16 cellular contexts compared by ENCODE assay signal in the genomic region with DNA sequence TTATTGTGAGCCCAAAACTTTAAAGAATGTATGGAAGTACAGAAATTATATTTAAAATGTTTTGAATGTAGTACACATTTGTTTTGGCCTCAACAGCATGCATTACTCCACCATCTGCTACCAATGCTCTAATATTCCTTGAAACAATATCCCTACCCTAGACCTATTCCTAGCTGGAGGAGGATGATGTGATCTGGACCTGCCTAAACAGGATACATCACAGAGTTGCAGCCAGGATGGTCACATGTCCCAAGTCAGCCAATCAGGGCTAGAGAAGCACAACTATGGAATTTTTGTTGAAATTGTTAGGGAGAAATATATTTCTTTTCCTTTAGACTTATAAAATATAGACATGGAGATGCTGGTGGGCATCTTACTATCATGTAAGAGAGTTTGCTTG.
A peak's percentile ranks its signal among the peaks of the same experiment; 100 is the strongest.
DNase-seq lines count a peak whose midpoint lies in the region; ATAC-seq and TF ChIP-seq lines count a peak whose summit lies in the region.
"Had no signal": no experiment of that assay in that cellular context is flagged by ENCODE, and none has a peak within 500 bp of the region (broad histone marks: within the 10 kb centered on the region; RNA-seq: fewer than 3 reads in every experiment).

No MANE protein-coding gene starts in this region.

- TF ChIP-seq CTCF in HFF-Myc (IDR thresholded peaks at IDR 0.05; ENCODE audit: low read depth, low read length, missing control alignments) = no peak
- TF ChIP-seq CTCF in astrocyte of the spinal cord (IDR thresholded peaks at IDR 0.05; ENCODE audit: low read depth, low read length) = no peak
- TF ChIP-seq CTCF in foreskin fibroblast (IDR thresholded peaks at IDR 0.05; ENCODE audit: low read depth, low read length) = no peak

- ATAC-seq in HG02588 (IDR thresholded peaks at IDR 0.05; ENCODE audit: unreplicated experiment) = no peak

- in situ Hi-C loops in astrocyte of the spinal cord (cut with HindIII; ENCODE audit: low sequenced_read_pairs) = no loop called here

- no peak overlapping the region for H3K4me3 ChIP-seq in HFF-Myc (replicated peaks; ENCODE audit: low read depth, low read length)
- H3K4me3 ChIP-seq in astrocyte of the spinal cord (ENCODE audit: low read depth, low read length) = no peak overlapping the region
- H3K4me3 ChIP-seq in foreskin fibroblast (ENCODE audit: low read depth in 1 of 2, low read length in 2 of 2) = no peak overlapping the region
- H3K4me3 ChIP-seq: coronary artery, esophagus muscularis mucosa, sigmoid colon, uterus had no signal

- DNase-seq in AG08395 (ENCODE audit: low spot score) (peak; percentile 6), HFF-Myc (ENCODE audit: extremely low read depth, low read depth) (peak; percentile 10), astrocyte of the spinal cord (ENCODE audit: low read depth, low spot score) (peak; percentile 60), foreskin fibroblast (peak; percentile 33 to 71), NCI-H1105 (lab: John Stamatoyannopoulos, UW) (no peak)
- DNase-seq in stimulated activated CD4-positive, alpha-beta T cell treated with anti-CD3 and anti-CD28 coated beads, Interleukin-12 subunit alpha, Interleukin-12 subunit beta, amount 100 ng/mL, for 4 hours = no peak
- DNase-seq in stimulated activated naive CD4-positive, alpha-beta T cell treated with Interleukin-2 at 50 U/mL for 16 hours (lab: John Stamatoyannopoulos, UW) = no peak
- DNase-seq: activated naive CD8-positive, alpha-beta T cell treated with anti-CD3 and anti-CD28 coated beads for 36 hours; NCI-H187; NCI-H774; sigmoid colon; stimulated activated naive CD4-positive, alpha-beta T cell; uterus had no signal

Comparison
In these comparisons a context has a peak if more than half of its experiments do, and no peak if none do; other contexts are left out.
1. DNase-seq: peak in AG08395 (single experiment), HFF-Myc (single experiment), astrocyte of the spinal cord (single experiment) and foreskin fibroblast (2 of 2); none in stimulated activated CD4-positive, alpha-beta T cell treated with anti-CD3 and anti-CD28 coated beads, Interleukin-12 subunit alpha, Interleukin-12 subunit beta, amount 100 ng/mL, for 4 hours (single experiment), stimulated activated naive CD4-positive, alpha-beta T cell treated with Interleukin-2 at 50 U/mL for 16 hours (single experiment) and NCI-H1105 (single experiment).